Comparison of ENCODE assay signal across 22 cellular contexts in genomic region chr18:3329871-3330270, GRCh38.
"Had no signal": no experiment of that assay in that cellular context is flagged by ENCODE, and none has a peak within 500 bp of the region (broad histone marks: within the 10 kb centered on the region; RNA-seq: fewer than 3 reads in every experiment).

No MANE protein-coding gene starts in this region.

- H3K36me3 ChIP-seq: heart left ventricle had no signal

- H3K4me1 Mint-ChIP-seq: activated CD4-positive, alpha-beta memory T cell treated with anti-CD3 and anti-CD28 coated beads, Interleukin-2, amount 10 ng/mL, durations not matched to agents 7 days and 5 days; activated CD4-positive, alpha-beta T cell treated with anti-CD3 and anti-CD28 coated beads, Interleukin-2, amount 10 ng/mL, durations not matched to agents 24 days and 14 days; activated CD8-positive, alpha-beta memory T cell treated with anti-CD3 and anti-CD28 coated beads, Interleukin-2, amount 10 ng/mL, durations not matched to agents 7 days and 5 days; activated naive CD4-positive, alpha-beta T cell treated with anti-CD3 and anti-CD28 coated beads, Interleukin-2, amount 10 ng/mL, durations not matched to agents 7 days and 5 days; endodermal cell; naive thymus-derived CD4-positive, alpha-beta T cell had no signal

- H3K9me3 Mint-ChIP-seq: activated CD4-positive, alpha-beta memory T cell treated with anti-CD3 and anti-CD28 coated beads, Interleukin-2, amount 10 ng/mL, durations not matched to agents 7 days and 5 days; activated CD4-positive, alpha-beta T cell treated with anti-CD3 and anti-CD28 coated beads, Interleukin-2, amount 10 ng/mL, durations not matched to agents 24 days and 14 days; activated naive CD4-positive, alpha-beta T cell treated with anti-CD3 and anti-CD28 coated beads, Interleukin-2, amount 10 ng/mL, durations not matched to agents 7 days and 5 days; naive thymus-derived CD4-positive, alpha-beta T cell had no signal

- H3K27ac ChIP-seq: coronary artery, heart left ventricle had no signal

- H3K27ac Mint-ChIP-seq: activated CD4-positive, alpha-beta memory T cell treated with anti-CD3 and anti-CD28 coated beads, Interleukin-2, amount 10 ng/mL, durations not matched to agents 7 days and 5 days; activated CD4-positive, alpha-beta T cell treated with anti-CD3 and anti-CD28 coated beads, Interleukin-2, amount 10 ng/mL, durations not matched to agents 24 days and 14 days; activated CD8-positive, alpha-beta memory T cell treated with anti-CD3 and anti-CD28 coated beads, Interleukin-2, amount 10 ng/mL, durations not matched to agents 7 days and 5 days; activated naive CD4-positive, alpha-beta T cell treated with anti-CD3 and anti-CD28 coated beads, Interleukin-2, amount 10 ng/mL, durations not matched to agents 7 days and 5 days; endodermal cell; naive thymus-derived CD4-positive, alpha-beta T cell had no signal

- H3K9me3 ChIP-seq: heart left ventricle had no signal

- H3K27me3 ChIP-seq: heart left ventricle had no signal

- H3K4me3 ChIP-seq: coronary artery, heart left ventricle had no signal

- FAIRE-seq: islet of Langerhans had no signal

- ATAC-seq: activated CD4-positive, CD25-positive, alpha-beta regulatory T cell treated with anti-CD3 and anti-CD28 coated beads, Interleukin-2, amount 50 U/mL, for 24 hours; activated CD8-positive, alpha-beta memory T cell treated with anti-CD3 and anti-CD28 coated beads, Interleukin-2, amount 10 ng/mL, durations not matched to agents 7 days and 5 days; heart left ventricle; naive thymus-derived CD4-positive, alpha-beta T cell; sciatic nerve had no signal

- H3K4me3 Mint-ChIP-seq: activated CD4-positive, alpha-beta memory T cell treated with anti-CD3 and anti-CD28 coated beads, Interleukin-2, amount 10 ng/mL, durations not matched to agents 7 days and 5 days; activated CD4-positive, alpha-beta T cell treated with anti-CD3 and anti-CD28 coated beads, Interleukin-2, amount 10 ng/mL, durations not matched to agents 24 days and 14 days; activated CD8-positive, alpha-beta memory T cell treated with anti-CD3 and anti-CD28 coated beads, Interleukin-2, amount 10 ng/mL, durations not matched to agents 7 days and 5 days; activated naive CD4-positive, alpha-beta T cell treated with anti-CD3 and anti-CD28 coated beads, Interleukin-2, amount 10 ng/mL, durations not matched to agents 7 days and 5 days; endodermal cell; naive thymus-derived CD4-positive, alpha-beta T cell; neural crest cell had no signal

- H3K36me3 Mint-ChIP-seq: activated CD8-positive, alpha-beta memory T cell treated with anti-CD3 and anti-CD28 coated beads, Interleukin-2, amount 10 ng/mL, durations not matched to agents 7 days and 5 days; activated naive CD4-positive, alpha-beta T cell treated with anti-CD3 and anti-CD28 coated beads, Interleukin-2, amount 10 ng/mL, durations not matched to agents 7 days and 5 days had no signal

- DNase-seq: activated CD4-positive, alpha-beta memory T cell treated with anti-CD3 and anti-CD28 coated beads, Interleukin-2, amount 10 ng/mL, durations not matched to agents 7 days and 5 days; activated CD4-positive, alpha-beta T cell treated with anti-CD3 and anti-CD28 coated beads, Interleukin-2, amount 10 ng/mL, durations not matched to agents 24 days and 14 days; activated CD8-positive, alpha-beta memory T cell treated with anti-CD3 and anti-CD28 coated beads, Interleukin-2, amount 10 ng/mL, durations not matched to agents 7 days and 5 days; activated effector memory CD4-positive, alpha-beta T cell treated with anti-CD3 and anti-CD28 coated beads, Interleukin-2, amount 50 U/mL, for 16 hours; activated naive CD4-positive, alpha-beta T cell treated with anti-CD3 and anti-CD28 coated beads, Interleukin-2, amount 10 ng/mL, durations not matched to agents 7 days and 5 days; activated T-cell treated with anti-CD3 and anti-CD28 coated beads for 4 hours; amygdala; cerebellar nuclear complex; endodermal cell; heart left ventricle; left colon; mesenchymal stem cell; naive thymus-derived CD4-positive, alpha-beta T cell; occipital lobe; posterior cingulate gyrus; stimulated activated CD4-positive, alpha-beta T cell treated with anti-CD3 and anti-CD28 coated beads, Interleukin-2, amount 100 ng/mL, for 48 hours; stimulated activated naive CD4-positive, alpha-beta T cell had no signal

- H3K4me1 ChIP-seq: heart left ventricle had no signal
